12 cellular contexts compared by ENCODE assay signal in genomic region chr1:111462368-111463028, GRCh38. TPM values are rescaled to one million over a fixed set of nuclear protein-coding genes. Genes with fewer than 3 reads are reported as not detected.
"Had no signal": no experiment of that assay in that cellular context is flagged by ENCODE, and none has a peak within 500 bp of the region (broad histone marks: within the 10 kb centered on the region; RNA-seq: fewer than 3 reads in every experiment).

No MANE protein-coding gene starts in this region.

- H3K27me3 ChIP-seq: ascending aorta, gastroesophageal sphincter had no signal

- H3K9me3 ChIP-seq: ascending aorta, gastroesophageal sphincter had no signal

- H3K4me3 ChIP-seq: ascending aorta, gastroesophageal sphincter had no signal

- DNase-seq: activated CD4-positive, alpha-beta memory T cell treated with anti-CD3 and anti-CD28 coated beads for 36 hours; activated gamma-delta T cell; activated naive CD8-positive, alpha-beta T cell treated with anti-CD3 and anti-CD28 coated beads, Interleukin-2, amount 10 ng/mL, durations not matched to agents 7 days and 5 days; activated T-cell treated with anti-CD3 and anti-CD28 coated beads, Interleukin-2, amount 50 U/mL, for 4 hours; effector CD4-positive, alpha-beta T cell; stimulated activated CD4-positive, alpha-beta T cell treated with anti-CD3 and anti-CD28 coated beads, Interleukin-2, amount 100 ng/mL, for 48 hours; SW 1271 had no signal

- H3K27ac ChIP-seq: ascending aorta, VCaP had no signal

- H3K4me1 ChIP-seq: ascending aorta had no signal

- ATAC-seq: activated T-cell treated with anti-CD3 and anti-CD28 coated beads, Interleukin-2, amount 50 U/mL, for 4 hours; gastroesophageal sphincter had no signal

RNA-seq across cellular contexts. Expression of gene ADORA3, which starts 40.9 kb away (rescaled TPM):
- total RNA-seq: activated T-cell treated with anti-CD3 and anti-CD28 coated beads, Interleukin-2, amount 50 U/mL, for 4 hours; myocyte had no signal
- polyA plus RNA-seq: keratinocyte had no signal
